Comparison of ENCODE assay signal across 23 cellular contexts in the genomic region with DNA sequence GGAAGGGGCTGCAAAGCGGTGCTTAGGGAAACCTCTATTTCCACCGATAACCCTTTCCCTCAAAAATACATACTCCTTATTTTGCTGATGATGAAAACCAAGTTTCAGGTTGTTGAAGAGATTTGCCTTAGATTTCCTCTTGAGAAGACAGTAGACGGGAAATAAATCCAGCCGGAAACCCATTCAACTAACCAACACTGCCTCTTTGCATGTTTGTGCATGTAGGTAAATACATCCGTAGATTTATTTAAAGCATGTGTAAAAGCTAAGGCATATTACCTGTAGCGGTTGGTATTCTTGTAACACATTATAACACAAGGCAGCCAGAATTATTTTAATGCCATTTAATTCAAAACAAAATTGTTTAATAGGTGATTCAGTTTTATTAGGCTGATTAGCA.
"Had no signal": no experiment of that assay in that cellular context is flagged by ENCODE, and none has a peak within 500 bp of the region (broad histone marks: within the 10 kb centered on the region; RNA-seq: fewer than 3 reads in every experiment).

No MANE protein-coding gene starts in this region.

- H3K27ac Mint-ChIP-seq: activated CD4-positive, alpha-beta T cell treated with anti-CD3 and anti-CD28 coated beads, Interleukin-2, amount 10 ng/mL, durations not matched to agents 7 days and 5 days; activated CD8-positive, alpha-beta T cell treated with anti-CD3 and anti-CD28 coated beads, Interleukin-2, amount 10 ng/mL, durations not matched to agents 7 days and 5 days; activated T-helper 1 cell treated with anti-CD3 and anti-CD28 coated beads, Interleukin-12 subunit alpha, Interleukin-12 subunit beta, Interleukin-2, Interleukin-4 antibody, amounts not matched to agents 30 ng/mL and 10 ng/mL and 1 ng/mL, durations not matched to agents 14 hours and 24 hours and 36 hours; brain; mesothelial cell of epicardium; T-cell; T-helper 2 cell treated with Interferon-gamma antibody and Interleukin-4, amounts not matched to agents 5 μg/mL and 100 μg/mL, for 36 hours had no signal

- H3K4me3 ChIP-seq: colonic mucosa, dorsolateral prefrontal cortex, left ventricle myocardium inferior, ovary, psoas muscle, right atrium auricular region, upper lobe of left lung had no signal

- ATAC-seq: activated CD4-positive, CD25-positive, alpha-beta regulatory T cell treated with anti-CD3 and anti-CD28 coated beads, Interleukin-2, amount 50 U/mL, for 24 hours; activated CD8-positive, alpha-beta T cell treated with anti-CD3 and anti-CD28 coated beads, Interleukin-2, amount 10 ng/mL, durations not matched to agents 7 days and 5 days; naive thymus-derived CD8-positive, alpha-beta T cell; stimulated activated naive CD8-positive, alpha-beta T cell treated with anti-CD3 and anti-CD28 coated beads, Interleukin-15, Interleukin-2, amounts not matched to agents 100 U/mL and 50 U/mL, for 24 hours; T-cell had no signal

- H3K9me3 ChIP-seq: colonic mucosa, ovary, psoas muscle, right atrium auricular region, upper lobe of left lung had no signal

- H3K9me3 Mint-ChIP-seq: activated CD4-positive, alpha-beta T cell treated with anti-CD3 and anti-CD28 coated beads, Interleukin-2, amount 10 ng/mL, durations not matched to agents 7 days and 5 days; activated T-helper 1 cell treated with anti-CD3 and anti-CD28 coated beads, Interleukin-12 subunit alpha, Interleukin-12 subunit beta, Interleukin-2, Interleukin-4 antibody, amounts not matched to agents 30 ng/mL and 10 ng/mL and 1 ng/mL, durations not matched to agents 14 hours and 24 hours and 36 hours; T-cell; T-helper 2 cell treated with Interferon-gamma antibody and Interleukin-4, amounts not matched to agents 5 μg/mL and 100 μg/mL, for 36 hours had no signal

- H3K27ac ChIP-seq: colonic mucosa, dorsolateral prefrontal cortex, left ventricle myocardium inferior, ovary, psoas muscle, right atrium auricular region, upper lobe of left lung, VCaP had no signal

- H3K36me3 ChIP-seq: colonic mucosa, left ventricle myocardium inferior, ovary, right atrium auricular region, upper lobe of left lung had no signal

- H3K4me1 Mint-ChIP-seq: activated CD4-positive, alpha-beta T cell treated with anti-CD3 and anti-CD28 coated beads, Interleukin-2, amount 10 ng/mL, durations not matched to agents 7 days and 5 days; naive thymus-derived CD8-positive, alpha-beta T cell; T-cell had no signal

- H3K36me3 Mint-ChIP-seq: brain; mesothelial cell of epicardium; naive thymus-derived CD8-positive, alpha-beta T cell; T-cell had no signal

- H3K27me3 ChIP-seq: colonic mucosa, dorsolateral prefrontal cortex, ovary, right atrium auricular region, upper lobe of left lung had no signal

- H3K27me3 Mint-ChIP-seq: brain had no signal

- DNase-seq: activated CD4-positive, alpha-beta T cell treated with anti-CD3 and anti-CD28 coated beads, Interleukin-2, amount 10 ng/mL, durations not matched to agents 7 days and 5 days; activated CD8-positive, alpha-beta T cell treated with anti-CD3 and anti-CD28 coated beads, Interleukin-2, amount 10 ng/mL, durations not matched to agents 7 days and 5 days; activated gamma-delta T cell; activated naive CD4-positive, alpha-beta T cell treated with anti-CD3 and anti-CD28 coated beads, Interleukin-2, amount 50 U/mL, for 16 hours; anterior cingulate cortex; colonic mucosa; dorsolateral prefrontal cortex; left ventricle myocardium inferior; naive thymus-derived CD8-positive, alpha-beta T cell; ovary; psoas muscle; stimulated activated CD4-positive, alpha-beta T cell treated with anti-CD3 and anti-CD28 coated beads, Interleukin-12 subunit alpha, Interleukin-12 subunit beta, amount 100 ng/mL, for 4 hours; stimulated activated CD4-positive, alpha-beta T cell treated with anti-CD3 and anti-CD28 coated beads, Interleukin-4, amount 100 ng/mL, for 4 hours; stimulated activated naive CD8-positive, alpha-beta T cell treated with anti-CD3 and anti-CD28 coated beads, Interleukin-15, Interleukin-2, amounts not matched to agents 100 U/mL and 50 U/mL, for 24 hours; T-cell; upper lobe of left lung had no signal

- H3K4me3 Mint-ChIP-seq: activated CD4-positive, alpha-beta T cell treated with anti-CD3 and anti-CD28 coated beads, Interleukin-2, amount 10 ng/mL, durations not matched to agents 7 days and 5 days; activated CD8-positive, alpha-beta T cell treated with anti-CD3 and anti-CD28 coated beads, Interleukin-2, amount 10 ng/mL, durations not matched to agents 7 days and 5 days; activated T-helper 1 cell treated with anti-CD3 and anti-CD28 coated beads, Interleukin-12 subunit alpha, Interleukin-12 subunit beta, Interleukin-2, Interleukin-4 antibody, amounts not matched to agents 30 ng/mL and 10 ng/mL and 1 ng/mL, durations not matched to agents 14 hours and 24 hours and 36 hours; brain; mesothelial cell of epicardium; naive thymus-derived CD8-positive, alpha-beta T cell; T-cell; T-helper 2 cell treated with Interferon-gamma antibody and Interleukin-4, amounts not matched to agents 5 μg/mL and 100 μg/mL, for 36 hours had no signal

- H3K4me1 ChIP-seq: colonic mucosa, left ventricle myocardium inferior, psoas muscle, right atrium auricular region had no signal
